20 cellular contexts compared by ENCODE assay signal in genomic region chr1:41784516-41785279, GRCh38.
DNase-seq lines count a peak whose midpoint lies in the region; ATAC-seq and TF ChIP-seq lines count a peak whose summit lies in the region.
"Had no signal": no experiment of that assay in that cellular context is flagged by ENCODE, and none has a peak within 500 bp of the region (broad histone marks: within the 10 kb centered on the region; RNA-seq: fewer than 3 reads in every experiment).

No MANE protein-coding gene starts in this region.

- peak overlapping the region in 6 of 11 experiments; percentile 0 to 34 (median 19); a peak in 5 of 22 replicates for H3K9ac ChIP-seq in BLaER1 treated with 17β-estradiol and CSF1 and Interleukin-3, amounts not matched to agents 10 nM and 100 nM
- H3K9ac ChIP-seq: BLaER1 had no signal

- H3K27ac ChIP-seq in BLaER1 treated with 17β-estradiol and CSF1 and Interleukin-3, amounts not matched to agents 10 nM and 100 nM, result peak overlapping the region in 5 of 11 experiments; percentile 13 to 37 (median 17); a peak in 5 of 22 replicates
- H3K27ac ChIP-seq in naive thymus-derived CD4-positive, alpha-beta T cell (ENCODE audit: low read depth, low read length), result no peak overlapping the region
- H3K27ac ChIP-seq: BLaER1, suprapubic skin had no signal

- no peaks in the 10 kb centered on the region for H3K9me3 Mint-ChIP-seq in HFFc6
- peaks cover 0 to 14% (median 1%) of the 10 kb centered on the region in 11 donors for H3K9me3 Mint-ChIP-seq in naive thymus-derived CD4-positive, alpha-beta T cell
- H3K9me3 Mint-ChIP-seq: central memory CD8-positive, alpha-beta T cell; neural crest cell had no signal

- peak overlapping the region in 10 of 11 experiments; percentile 4 to 78 (median 43); a peak in 15 of 22 replicates for H3K4me2 ChIP-seq in BLaER1 treated with 17β-estradiol and CSF1 and Interleukin-3, amounts not matched to agents 10 nM and 100 nM
- H3K4me2 ChIP-seq: BLaER1 had no signal

- H3K4me3 ChIP-seq in BLaER1 treated with 17β-estradiol and CSF1 and Interleukin-3, amounts not matched to agents 10 nM and 100 nM, result no peak overlapping the region
- H3K4me3 ChIP-seq in fibroblast of mammary gland (ENCODE audit: control insufficient read depth, low read depth, low read length), result no peak overlapping the region
- no peak overlapping the region for H3K4me3 ChIP-seq in naive thymus-derived CD4-positive, alpha-beta T cell (ENCODE audit: low read length)
- H3K4me3 ChIP-seq: BLaER1, gastrocnemius medialis, PC-9, suprapubic skin had no signal

- H3K9me3 ChIP-seq in BLaER1 treated with 17β-estradiol and CSF1 and Interleukin-3, amounts not matched to agents 10 nM and 100 nM (replicated peaks in 1 of 11), result no peaks in the 10 kb centered on the region
- no peaks in the 10 kb centered on the region for H3K9me3 ChIP-seq in naive thymus-derived CD4-positive, alpha-beta T cell (ENCODE audit: control insufficient read depth in 2 of 3, low read length in 3 of 3)
- H3K9me3 ChIP-seq: BLaER1, gastrocnemius medialis, suprapubic skin had no signal

- H3K4me3 Mint-ChIP-seq in HFFc6, result peak overlapping the region; percentile 9; the same call in 1 of the 2 replicates
- H3K4me3 Mint-ChIP-seq in naive thymus-derived CD4-positive, alpha-beta T cell, result no peak overlapping the region
- H3K4me3 Mint-ChIP-seq: activated CD8-positive, alpha-beta memory T cell treated with anti-CD3 and anti-CD28 coated beads, Interleukin-2, amount 10 ng/mL, durations not matched to agents 7 days and 5 days; central memory CD8-positive, alpha-beta T cell; endodermal cell; neural crest cell; WTC11 had no signal

- H3K36me3 Mint-ChIP-seq in HFFc6 (ENCODE audit: low read depth), result no peaks in the 10 kb centered on the region
- peaks cover 0 to 29% (median 0%) of the 10 kb centered on the region in 5 donors for H3K36me3 Mint-ChIP-seq in naive thymus-derived CD4-positive, alpha-beta T cell
- H3K36me3 Mint-ChIP-seq: WTC11 had no signal

- intact Hi-C loops in naive thymus-derived CD4-positive, alpha-beta T cell (cut with micrococcal nuclease), result no loop called here

- H3K27ac Mint-ChIP-seq in HFFc6, result no peak overlapping the region; the same call in 1 of the 2 replicates
- H3K27ac Mint-ChIP-seq in naive thymus-derived CD4-positive, alpha-beta T cell, result no peak overlapping the region
- H3K27ac Mint-ChIP-seq: activated CD8-positive, alpha-beta memory T cell treated with anti-CD3 and anti-CD28 coated beads, Interleukin-2, amount 10 ng/mL, durations not matched to agents 7 days and 5 days; endodermal cell; WTC11 had no signal

- POLR2A ChIA-PET in naive thymus-derived CD4-positive, alpha-beta T cell (lab: Charles Lee), result interaction anchor here (0.7 kb wide), 1 partner anchor 14 kb away, joined by 4 read pairs; no protein-coding TSS in a partner anchor

- DNase-seq in HFFc6 (no peak), SKM-1 treated with dmso at 0.1 percent for 144 hours (lab: John Stamatoyannopoulos, UW; ENCODE audit: unreplicated experiment) (peak; percentile 56), fibroblast of mammary gland (ENCODE audit: low read depth) (peak; percentile 57), hypothalamus (lab: John Stamatoyannopoulos, UW) (no peak), islet precursor cell (no peak)
- DNase-seq in naive thymus-derived CD4-positive, alpha-beta T cell, result no peak
- no peak for DNase-seq in stimulated activated naive CD4-positive, alpha-beta T cell treated with Interleukin-2 at 50 U/mL for 16 hours (lab: John Stamatoyannopoulos, UW)
- DNase-seq: activated CD8-positive, alpha-beta memory T cell treated with anti-CD3 and anti-CD28 coated beads, Interleukin-2, amount 10 ng/mL, durations not matched to agents 7 days and 5 days; DMS79; endodermal cell; gastrocnemius medialis; mammary epithelial cell; NCI-H187; PC-9 had no signal

- CTCF ChIA-PET in naive thymus-derived CD4-positive, alpha-beta T cell (lab: Charles Lee), result interaction anchor here (0.7 kb wide), 1 partner anchor 17 kb away, joined by 3 read pairs; no protein-coding TSS in a partner anchor

- peaks cover 2% of the 10 kb centered on the region; the same call in 1 of the 2 replicates for H3K27me3 Mint-ChIP-seq in HFFc6 (ENCODE audit: insufficient read depth)
- no peaks in the 10 kb centered on the region for H3K27me3 Mint-ChIP-seq in naive thymus-derived CD4-positive, alpha-beta T cell
- H3K27me3 Mint-ChIP-seq: central memory CD8-positive, alpha-beta T cell had no signal

- H3K4me1 ChIP-seq in BLaER1 treated with 17β-estradiol and CSF1 and Interleukin-3, amounts not matched to agents 10 nM and 100 nM, result peaks cover 19 to 41% (median 36%) of the 10 kb centered on the region in 10 experiments; a peak in 19 of 20 replicates
- peaks cover 0 to 9% of the 10 kb centered on the region in 2 donors for H3K4me1 ChIP-seq in naive thymus-derived CD4-positive, alpha-beta T cell (ENCODE audit: control insufficient read depth in 2 of 2, insufficient read depth in 2 of 2, low read length in 2 of 2)

- peak; percentile 33; the same call in 1 of the 2 replicates for TF ChIP-seq CTCF in HFFc6 (IDR thresholded peaks at IDR 0.05)
- no peak for TF ChIP-seq CTCF in fibroblast of mammary gland (conservative IDR thresholded peaks at IDR 0.05; ENCODE audit: control insufficient read depth, insufficient read depth, low read depth, low read length)

- ATAC-seq in naive thymus-derived CD4-positive, alpha-beta T cell, result no peak
- ATAC-seq: activated CD8-positive, alpha-beta memory T cell treated with anti-CD3 and anti-CD28 coated beads, Interleukin-2, amount 10 ng/mL, durations not matched to agents 7 days and 5 days; gastrocnemius medialis; WTC11 had no signal

- no peaks in the 10 kb centered on the region for H4K20me1 ChIP-seq in BLaER1 treated with 17β-estradiol and CSF1 and Interleukin-3, amounts not matched to agents 10 nM and 100 nM
- H4K20me1 ChIP-seq: BLaER1 had no signal

- H3K36me3 ChIP-seq in BLaER1 treated with 17β-estradiol and CSF1 and Interleukin-3, amounts not matched to agents 10 nM and 100 nM, result no peaks in the 10 kb centered on the region
- H3K36me3 ChIP-seq in naive thymus-derived CD4-positive, alpha-beta T cell (ENCODE audit: control insufficient read depth in 2 of 3, insufficient read depth in 3 of 3, low read length in 3 of 3), result no peaks in the 10 kb centered on the region
- H3K36me3 ChIP-seq: BLaER1, gastrocnemius medialis, suprapubic skin had no signal

- H3K4me1 Mint-ChIP-seq in HFFc6 (ENCODE audit: low read depth), result peaks cover 49% of the 10 kb centered on the region
- peaks cover 1 to 25% (median 15%) of the 10 kb centered on the region in 7 donors for H3K4me1 Mint-ChIP-seq in naive thymus-derived CD4-positive, alpha-beta T cell

- no peaks in the 10 kb centered on the region for H3K27me3 ChIP-seq in BLaER1 treated with 17β-estradiol and CSF1 and Interleukin-3, amounts not matched to agents 10 nM and 100 nM
- H3K27me3 ChIP-seq in naive thymus-derived CD4-positive, alpha-beta T cell (ENCODE audit: control insufficient read depth in 2 of 2, insufficient read depth in 2 of 2, low read length in 2 of 2), result no peaks in the 10 kb centered on the region
- H3K27me3 ChIP-seq: BLaER1, gastrocnemius medialis, suprapubic skin had no signal

Comparison
In these comparisons a context has a peak if more than half of its experiments do, and no peak if none do; other contexts are left out.
1. DNase-seq: peak in SKM-1 treated with dmso at 0.1 percent for 144 hours (single experiment) and fibroblast of mammary gland (single experiment); none in HFFc6 (single experiment), naive thymus-derived CD4-positive, alpha-beta T cell (0 of 9), stimulated activated naive CD4-positive, alpha-beta T cell treated with Interleukin-2 at 50 U/mL for 16 hours (single experiment), hypothalamus (0 of 51) and islet precursor cell (single experiment).